In the genomic region with DNA sequence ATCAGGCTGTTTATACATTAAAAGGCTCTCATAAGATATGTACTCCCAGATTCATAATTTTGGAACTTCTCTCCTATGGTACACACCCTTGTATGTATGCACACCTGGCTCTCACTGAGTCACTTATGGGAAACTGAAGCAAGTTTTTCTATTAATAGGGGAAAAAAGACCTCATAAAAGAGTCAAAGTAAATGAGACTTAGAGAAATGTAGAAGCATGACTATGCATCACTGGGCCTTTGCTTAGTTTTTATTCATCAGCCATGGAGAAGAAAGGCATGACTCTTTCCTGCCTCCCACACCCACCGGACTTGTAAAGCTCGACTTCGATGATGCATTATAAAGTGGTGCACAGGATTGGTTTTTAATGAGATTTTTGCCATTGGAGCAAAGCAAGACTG, we compare ENCODE assay signal across 1 cellular context.
TF ChIP-seq lines count a peak whose summit lies in the region.

No MANE protein-coding gene starts in this region.

TF ChIP-seq in A549, 52 proteins besides CTCF, POLR2A, EP300 and RAD21 (continued from another document):
- TF ChIP-seq, protein P1, sequence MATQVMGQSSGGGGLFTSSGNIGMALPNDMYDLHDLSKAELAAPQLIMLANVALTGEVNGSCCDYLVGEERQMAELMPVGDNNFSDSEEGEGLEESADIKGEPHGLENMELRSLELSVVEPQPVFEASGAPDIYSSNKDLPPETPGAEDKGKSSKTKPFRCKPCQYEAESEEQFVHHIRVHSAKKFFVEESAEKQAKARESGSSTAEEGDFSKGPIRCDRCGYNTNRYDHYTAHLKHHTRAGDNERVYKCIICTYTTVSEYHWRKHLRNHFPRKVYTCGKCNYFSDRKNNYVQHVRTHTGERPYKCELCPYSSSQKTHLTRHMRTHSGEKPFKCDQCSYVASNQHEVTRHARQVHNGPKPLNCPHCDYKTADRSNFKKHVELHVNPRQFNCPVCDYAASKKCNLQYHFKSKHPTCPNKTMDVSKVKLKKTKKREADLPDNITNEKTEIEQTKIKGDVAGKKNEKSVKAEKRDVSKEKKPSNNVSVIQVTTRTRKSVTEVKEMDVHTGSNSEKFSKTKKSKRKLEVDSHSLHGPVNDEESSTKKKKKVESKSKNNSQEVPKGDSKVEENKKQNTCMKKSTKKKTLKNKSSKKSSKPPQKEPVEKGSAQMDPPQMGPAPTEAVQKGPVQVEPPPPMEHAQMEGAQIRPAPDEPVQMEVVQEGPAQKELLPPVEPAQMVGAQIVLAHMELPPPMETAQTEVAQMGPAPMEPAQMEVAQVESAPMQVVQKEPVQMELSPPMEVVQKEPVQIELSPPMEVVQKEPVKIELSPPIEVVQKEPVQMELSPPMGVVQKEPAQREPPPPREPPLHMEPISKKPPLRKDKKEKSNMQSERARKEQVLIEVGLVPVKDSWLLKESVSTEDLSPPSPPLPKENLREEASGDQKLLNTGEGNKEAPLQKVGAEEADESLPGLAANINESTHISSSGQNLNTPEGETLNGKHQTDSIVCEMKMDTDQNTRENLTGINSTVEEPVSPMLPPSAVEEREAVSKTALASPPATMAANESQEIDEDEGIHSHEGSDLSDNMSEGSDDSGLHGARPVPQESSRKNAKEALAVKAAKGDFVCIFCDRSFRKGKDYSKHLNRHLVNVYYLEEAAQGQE (IDR thresholded peaks at IDR 0.05): no peak
TF ChIP-seq in A549: peak in this region for 4.
